In the genomic region with DNA sequence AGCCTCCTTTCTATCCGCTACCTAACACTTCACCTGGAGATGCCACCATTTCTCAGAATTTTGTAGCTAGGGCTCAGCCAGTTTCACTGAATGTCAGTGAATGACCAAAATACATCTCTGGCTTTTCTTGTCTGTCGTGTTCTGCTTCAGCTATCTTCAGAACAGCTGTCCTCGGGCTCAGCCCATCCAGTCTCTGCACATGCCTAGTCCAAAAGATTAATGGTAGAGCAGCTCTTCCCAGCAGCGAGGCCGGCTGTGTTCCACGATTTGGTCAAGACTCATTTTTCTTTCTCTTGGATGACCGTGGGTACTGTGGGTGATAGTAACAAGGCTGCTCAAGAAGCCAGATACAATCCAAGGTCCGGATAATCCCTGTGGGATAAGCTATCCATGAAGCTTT, we compare ENCODE assay signal across 18 cellular contexts.
A peak's percentile ranks its signal among the peaks of the same experiment; 100 is the strongest.
DNase-seq lines count a peak whose midpoint lies in the region; TF ChIP-seq lines count a peak whose summit lies in the region.
"Had no signal": no experiment of that assay in that cellular context is flagged by ENCODE, and none has a peak within 500 bp of the region (broad histone marks: within the 10 kb centered on the region; RNA-seq: fewer than 3 reads in every experiment).

No MANE protein-coding gene starts in this region.

- H3K9ac ChIP-seq in mesendoderm (ENCODE audit: low read length): no peak overlapping the region
- H3K9ac ChIP-seq in smooth muscle cell (ENCODE audit: low read depth): no peak overlapping the region
- H3K9ac ChIP-seq: BLaER1, GM23248 had no signal

- no peaks in the 10 kb centered on the region for H3K36me3 Mint-ChIP-seq in type B pancreatic cell
- H3K36me3 Mint-ChIP-seq: CD4-positive, CD25-positive, alpha-beta regulatory T cell; CD8-positive, alpha-beta T cell had no signal

- H4K8ac ChIP-seq in mesendoderm (ENCODE audit: low read depth, low read length): no peak overlapping the region

- no peak overlapping the region for H3K4ac ChIP-seq in mesendoderm (ENCODE audit: low read depth, low read length)

- no peak overlapping the region for H2BK5ac ChIP-seq in mesendoderm (ENCODE audit: low read length)

- no peak for TF ChIP-seq CTCF in smooth muscle cell (IDR thresholded peaks at IDR 0.05; ENCODE audit: borderline replicate concordance, insufficient read depth, poor library complexity, severe bottlenecking)
- no peak for TF ChIP-seq CTCF in type B pancreatic cell (conservative IDR thresholded peaks at IDR 0.05)

- no CpG with 5 or more reads among the region's 8 CpGs for WGBS in mesendoderm (ENCODE audit: extremely low coverage, insufficient coverage, low lambda C conversion rate)
- WGBS in smooth muscle cell (ENCODE audit: low lambda C conversion rate): 39% methylated on average over 8 of the region's 8 CpGs

- H3K27ac Mint-ChIP-seq in type B pancreatic cell: no peak overlapping the region
- H3K27ac Mint-ChIP-seq: B cell; CD4-positive, CD25-positive, alpha-beta regulatory T cell; CD8-positive, alpha-beta T cell had no signal

- H3K9me3 Mint-ChIP-seq in type B pancreatic cell: no peaks in the 10 kb centered on the region

- H3K18ac ChIP-seq in mesendoderm (ENCODE audit: low read length): no peak overlapping the region

- peak overlapping the region; percentile 12 for H2BK120ac ChIP-seq in mesendoderm (ENCODE audit: low read depth, low read length)

- no peak overlapping the region for H3K4me3 Mint-ChIP-seq in type B pancreatic cell
- H3K4me3 Mint-ChIP-seq: B cell; CD4-positive, CD25-positive, alpha-beta regulatory T cell; CD8-positive, alpha-beta T cell had no signal

- H3K36me3 ChIP-seq in mesendoderm (ENCODE audit: control insufficient read depth, insufficient read depth, low read length) (no peaks in the 10 kb centered on the region), smooth muscle cell (ENCODE audit: low read depth) (no peaks in the 10 kb centered on the region)
- H3K36me3 ChIP-seq: BLaER1 had no signal

- H3K79me2 ChIP-seq in mesendoderm (ENCODE audit: control insufficient read depth, insufficient read depth, low read length) (no peaks in the 10 kb centered on the region), smooth muscle cell (ENCODE audit: low read depth) (no peaks in the 10 kb centered on the region)

- H2AK5ac ChIP-seq in mesendoderm (ENCODE audit: low read length): no peak overlapping the region

- no peak overlapping the region for H2BK15ac ChIP-seq in mesendoderm (replicated peaks; ENCODE audit: low read depth)

- no peaks in the 10 kb centered on the region for H3K79me1 ChIP-seq in mesendoderm (ENCODE audit: low read length)

- H3K9me3 ChIP-seq in smooth muscle cell (replicated peaks; ENCODE audit: low read depth): no peaks in the 10 kb centered on the region
- H3K9me3 ChIP-seq: BLaER1, Caco-2 had no signal

- H3F3A ChIP-seq in smooth muscle cell (ENCODE audit: low read depth): peaks cover 2% of the 10 kb centered on the region

- peak overlapping the region; percentile 79 for H2AFZ ChIP-seq in smooth muscle cell (ENCODE audit: low read depth)
- H2AFZ ChIP-seq: GM23248 had no signal

- no peak overlapping the region for H3K4me3 ChIP-seq in mesendoderm (ENCODE audit: low read length)
- no peak overlapping the region for H3K4me3 ChIP-seq in smooth muscle cell
- H3K4me3 ChIP-seq: BLaER1, GM23248 had no signal

- H3K27me3 Mint-ChIP-seq in type B pancreatic cell: no peaks in the 10 kb centered on the region
- H3K27me3 Mint-ChIP-seq: B cell; CD4-positive, CD25-positive, alpha-beta regulatory T cell had no signal

- intact Hi-C loops in head of caudate nucleus (cut with DNase I): no loop called here

- DNase-seq in NCI-H82 (lab: John Stamatoyannopoulos, UW) (peak; percentile 14), NCI-H82 treated with DMSO at 0.1 percent for 48 hours (lab: John Stamatoyannopoulos, UW; ENCODE audit: unreplicated experiment) (no peak), mesendoderm (no peak), smooth muscle cell (lab: John Stamatoyannopoulos, UW; ENCODE audit: unreplicated experiment) (no peak), head of caudate nucleus (no peak), type B pancreatic cell (ENCODE audit: extremely low spot score, unreplicated experiment) (no peak)
- DNase-seq: Caco-2; CD4-positive, CD25-positive, alpha-beta regulatory T cell; CD8-positive, alpha-beta T cell; DMS153; DND-41; GM23248; H7; HCEC 1CT had no signal

- H3K4me1 ChIP-seq in mesendoderm (ENCODE audit: control insufficient read depth, low read depth, low read length): no peaks in the 10 kb centered on the region
- H3K4me1 ChIP-seq in smooth muscle cell (ENCODE audit: low read depth): no peaks in the 10 kb centered on the region
- H3K4me1 ChIP-seq: BLaER1, Caco-2 had no signal

- H4K5ac ChIP-seq in mesendoderm (ENCODE audit: low read length): no peak overlapping the region

- H3K56ac ChIP-seq in mesendoderm (ENCODE audit: low read length): no peak overlapping the region

- H4K20me1 ChIP-seq in smooth muscle cell (ENCODE audit: low read depth): no peaks in the 10 kb centered on the region
- H4K20me1 ChIP-seq: BLaER1 had no signal

- H3K27ac ChIP-seq in mesendoderm (ENCODE audit: low read depth, low read length): no peak overlapping the region
- no peak overlapping the region for H3K27ac ChIP-seq in smooth muscle cell (ENCODE audit: low read depth)
- H3K27ac ChIP-seq: 22Rv1, BLaER1, C4-2B, GM23248 had no signal

- H3K4me1 Mint-ChIP-seq in type B pancreatic cell (ENCODE audit: unreplicated experiment): no peaks in the 10 kb centered on the region
- H3K4me1 Mint-ChIP-seq: B cell; CD4-positive, CD25-positive, alpha-beta regulatory T cell had no signal

- no peaks in the 10 kb centered on the region for H3K27me3 ChIP-seq in mesendoderm (ENCODE audit: insufficient read depth, low read length, poor library complexity)
- no peaks in the 10 kb centered on the region for H3K27me3 ChIP-seq in smooth muscle cell (ENCODE audit: low read depth)
- H3K27me3 ChIP-seq: BLaER1 had no signal

- H3K4me2 ChIP-seq in mesendoderm (ENCODE audit: low read length) (no peak overlapping the region), smooth muscle cell (peak overlapping the region; percentile 69)
- H3K4me2 ChIP-seq: BLaER1 had no signal

- no peak overlapping the region for H3K23ac ChIP-seq in mesendoderm (ENCODE audit: low read length)
